1 cellular context compared by ENCODE assay signal in the genomic region with DNA sequence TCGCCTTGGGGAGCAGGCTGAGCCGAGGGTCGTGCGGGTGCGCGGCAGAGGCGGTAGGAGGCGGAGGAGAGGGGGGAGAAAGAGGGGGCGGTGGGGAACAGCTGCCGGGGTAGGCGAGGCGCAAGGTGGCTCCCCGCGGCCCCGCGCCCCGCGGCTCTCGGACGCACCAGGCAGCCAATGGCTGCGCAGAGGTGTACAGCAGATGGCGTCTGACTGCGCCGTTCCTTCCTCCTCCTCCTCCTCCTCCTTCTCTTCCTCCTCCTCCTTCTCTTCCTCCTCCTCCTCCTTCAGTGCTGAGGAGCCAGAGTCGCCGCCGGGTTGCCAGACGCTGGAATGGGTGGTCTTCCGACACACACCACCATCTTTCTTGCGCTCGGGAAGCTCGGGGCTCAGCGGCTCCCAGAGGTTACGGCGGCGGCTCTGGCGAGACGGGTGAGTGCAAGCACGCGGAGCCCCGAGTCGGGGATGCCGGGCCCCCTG.
TF ChIP-seq lines count a peak whose summit lies in the region.

A gene with protein sequence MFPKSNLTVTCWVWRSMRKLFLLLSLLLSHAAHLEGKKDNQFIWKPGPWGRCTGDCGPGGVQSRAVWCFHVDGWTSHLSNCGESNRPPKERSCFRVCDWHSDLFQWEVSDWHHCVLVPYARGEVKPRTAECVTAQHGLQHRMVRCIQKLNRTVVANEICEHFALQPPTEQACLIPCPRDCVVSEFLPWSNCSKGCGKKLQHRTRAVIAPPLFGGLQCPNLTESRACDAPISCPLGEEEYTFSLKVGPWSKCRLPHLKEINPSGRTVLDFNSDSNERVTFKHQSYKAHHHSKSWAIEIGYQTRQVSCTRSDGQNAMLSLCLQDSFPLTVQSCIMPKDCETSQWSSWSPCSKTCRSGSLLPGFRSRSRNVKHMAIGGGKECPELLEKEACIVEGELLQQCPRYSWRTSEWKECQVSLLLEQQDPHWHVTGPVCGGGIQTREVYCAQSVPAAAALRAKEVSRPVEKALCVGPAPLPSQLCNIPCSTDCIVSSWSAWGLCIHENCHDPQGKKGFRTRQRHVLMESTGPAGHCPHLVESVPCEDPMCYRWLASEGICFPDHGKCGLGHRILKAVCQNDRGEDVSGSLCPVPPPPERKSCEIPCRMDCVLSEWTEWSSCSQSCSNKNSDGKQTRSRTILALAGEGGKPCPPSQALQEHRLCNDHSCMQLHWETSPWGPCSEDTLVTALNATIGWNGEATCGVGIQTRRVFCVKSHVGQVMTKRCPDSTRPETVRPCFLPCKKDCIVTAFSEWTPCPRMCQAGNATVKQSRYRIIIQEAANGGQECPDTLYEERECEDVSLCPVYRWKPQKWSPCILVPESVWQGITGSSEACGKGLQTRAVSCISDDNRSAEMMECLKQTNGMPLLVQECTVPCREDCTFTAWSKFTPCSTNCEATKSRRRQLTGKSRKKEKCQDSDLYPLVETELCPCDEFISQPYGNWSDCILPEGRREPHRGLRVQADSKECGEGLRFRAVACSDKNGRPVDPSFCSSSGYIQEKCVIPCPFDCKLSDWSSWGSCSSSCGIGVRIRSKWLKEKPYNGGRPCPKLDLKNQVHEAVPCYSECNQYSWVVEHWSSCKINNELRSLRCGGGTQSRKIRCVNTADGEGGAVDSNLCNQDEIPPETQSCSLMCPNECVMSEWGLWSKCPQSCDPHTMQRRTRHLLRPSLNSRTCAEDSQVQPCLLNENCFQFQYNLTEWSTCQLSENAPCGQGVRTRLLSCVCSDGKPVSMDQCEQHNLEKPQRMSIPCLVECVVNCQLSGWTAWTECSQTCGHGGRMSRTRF (N-terminal part only) (plus strand): TSS at position 290 of the 480 bp plus-strand sequence. CDS start 116,634 bp downstream, outside the sequence.

TF ChIP-seq in WTC11, 78 proteins besides CTCF, POLR2A, EP300 and RAD21 (continued from another document):
- TF ChIP-seq, protein P1, sequence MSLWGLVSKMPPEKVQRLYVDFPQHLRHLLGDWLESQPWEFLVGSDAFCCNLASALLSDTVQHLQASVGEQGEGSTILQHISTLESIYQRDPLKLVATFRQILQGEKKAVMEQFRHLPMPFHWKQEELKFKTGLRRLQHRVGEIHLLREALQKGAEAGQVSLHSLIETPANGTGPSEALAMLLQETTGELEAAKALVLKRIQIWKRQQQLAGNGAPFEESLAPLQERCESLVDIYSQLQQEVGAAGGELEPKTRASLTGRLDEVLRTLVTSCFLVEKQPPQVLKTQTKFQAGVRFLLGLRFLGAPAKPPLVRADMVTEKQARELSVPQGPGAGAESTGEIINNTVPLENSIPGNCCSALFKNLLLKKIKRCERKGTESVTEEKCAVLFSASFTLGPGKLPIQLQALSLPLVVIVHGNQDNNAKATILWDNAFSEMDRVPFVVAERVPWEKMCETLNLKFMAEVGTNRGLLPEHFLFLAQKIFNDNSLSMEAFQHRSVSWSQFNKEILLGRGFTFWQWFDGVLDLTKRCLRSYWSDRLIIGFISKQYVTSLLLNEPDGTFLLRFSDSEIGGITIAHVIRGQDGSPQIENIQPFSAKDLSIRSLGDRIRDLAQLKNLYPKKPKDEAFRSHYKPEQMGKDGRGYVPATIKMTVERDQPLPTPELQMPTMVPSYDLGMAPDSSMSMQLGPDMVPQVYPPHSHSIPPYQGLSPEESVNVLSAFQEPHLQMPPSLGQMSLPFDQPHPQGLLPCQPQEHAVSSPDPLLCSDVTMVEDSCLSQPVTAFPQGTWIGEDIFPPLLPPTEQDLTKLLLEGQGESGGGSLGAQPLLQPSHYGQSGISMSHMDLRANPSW (CRISPR knock-in tag; conservative IDR thresholded peaks at IDR 0.05; ENCODE audit: low read depth): no peak
- TF ChIP-seq FOXP1 (CRISPR knock-in tag; IDR thresholded peaks at IDR 0.05; ENCODE audit: borderline replicate concordance) (no peak), NFATC4 (CRISPR knock-in tag; IDR thresholded peaks at IDR 0.05) (no peak), ZNF263 (CRISPR knock-in tag; IDR thresholded peaks at IDR 0.05; ENCODE audit: low read depth) (peak; percentile 87), NR1H2 (CRISPR knock-in tag; IDR thresholded peaks at IDR 0.05) (no peak)
- TF ChIP-seq, protein P2, sequence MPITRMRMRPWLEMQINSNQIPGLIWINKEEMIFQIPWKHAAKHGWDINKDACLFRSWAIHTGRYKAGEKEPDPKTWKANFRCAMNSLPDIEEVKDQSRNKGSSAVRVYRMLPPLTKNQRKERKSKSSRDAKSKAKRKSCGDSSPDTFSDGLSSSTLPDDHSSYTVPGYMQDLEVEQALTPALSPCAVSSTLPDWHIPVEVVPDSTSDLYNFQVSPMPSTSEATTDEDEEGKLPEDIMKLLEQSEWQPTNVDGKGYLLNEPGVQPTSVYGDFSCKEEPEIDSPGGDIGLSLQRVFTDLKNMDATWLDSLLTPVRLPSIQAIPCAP (CRISPR knock-in tag; IDR thresholded peaks at IDR 0.05): no peak
- TF ChIP-seq, protein P3, sequence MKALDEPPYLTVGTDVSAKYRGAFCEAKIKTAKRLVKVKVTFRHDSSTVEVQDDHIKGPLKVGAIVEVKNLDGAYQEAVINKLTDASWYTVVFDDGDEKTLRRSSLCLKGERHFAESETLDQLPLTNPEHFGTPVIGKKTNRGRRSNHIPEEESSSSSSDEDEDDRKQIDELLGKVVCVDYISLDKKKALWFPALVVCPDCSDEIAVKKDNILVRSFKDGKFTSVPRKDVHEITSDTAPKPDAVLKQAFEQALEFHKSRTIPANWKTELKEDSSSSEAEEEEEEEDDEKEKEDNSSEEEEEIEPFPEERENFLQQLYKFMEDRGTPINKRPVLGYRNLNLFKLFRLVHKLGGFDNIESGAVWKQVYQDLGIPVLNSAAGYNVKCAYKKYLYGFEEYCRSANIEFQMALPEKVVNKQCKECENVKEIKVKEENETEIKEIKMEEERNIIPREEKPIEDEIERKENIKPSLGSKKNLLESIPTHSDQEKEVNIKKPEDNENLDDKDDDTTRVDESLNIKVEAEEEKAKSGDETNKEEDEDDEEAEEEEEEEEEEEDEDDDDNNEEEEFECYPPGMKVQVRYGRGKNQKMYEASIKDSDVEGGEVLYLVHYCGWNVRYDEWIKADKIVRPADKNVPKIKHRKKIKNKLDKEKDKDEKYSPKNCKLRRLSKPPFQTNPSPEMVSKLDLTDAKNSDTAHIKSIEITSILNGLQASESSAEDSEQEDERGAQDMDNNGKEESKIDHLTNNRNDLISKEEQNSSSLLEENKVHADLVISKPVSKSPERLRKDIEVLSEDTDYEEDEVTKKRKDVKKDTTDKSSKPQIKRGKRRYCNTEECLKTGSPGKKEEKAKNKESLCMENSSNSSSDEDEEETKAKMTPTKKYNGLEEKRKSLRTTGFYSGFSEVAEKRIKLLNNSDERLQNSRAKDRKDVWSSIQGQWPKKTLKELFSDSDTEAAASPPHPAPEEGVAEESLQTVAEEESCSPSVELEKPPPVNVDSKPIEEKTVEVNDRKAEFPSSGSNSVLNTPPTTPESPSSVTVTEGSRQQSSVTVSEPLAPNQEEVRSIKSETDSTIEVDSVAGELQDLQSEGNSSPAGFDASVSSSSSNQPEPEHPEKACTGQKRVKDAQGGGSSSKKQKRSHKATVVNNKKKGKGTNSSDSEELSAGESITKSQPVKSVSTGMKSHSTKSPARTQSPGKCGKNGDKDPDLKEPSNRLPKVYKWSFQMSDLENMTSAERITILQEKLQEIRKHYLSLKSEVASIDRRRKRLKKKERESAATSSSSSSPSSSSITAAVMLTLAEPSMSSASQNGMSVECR (CRISPR knock-in tag; IDR thresholded peaks at IDR 0.05; ENCODE audit: borderline replicate concordance): no peak
TF ChIP-seq in WTC11: peak in this region for 3.
